ENCODE assay signal across 26 cellular contexts in the genomic region with DNA sequence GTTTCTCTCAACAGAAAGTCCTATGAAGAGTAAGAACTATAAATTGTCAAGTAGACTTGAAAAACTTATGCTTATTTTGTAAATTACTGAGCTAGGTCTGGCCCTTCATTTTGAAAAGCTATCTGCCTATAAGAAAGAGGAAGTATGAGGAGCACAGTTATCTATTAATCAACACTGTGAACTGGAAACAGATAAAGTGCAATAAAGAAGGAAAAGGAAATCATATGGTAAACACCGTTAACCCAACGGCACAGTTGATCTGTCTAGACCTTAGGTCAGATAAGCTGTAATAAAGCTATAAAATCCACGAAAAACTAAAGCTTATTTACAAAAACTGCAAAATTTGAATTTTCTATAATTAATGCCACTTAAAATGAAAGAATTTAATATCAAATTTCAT.
A peak's percentile ranks its signal among the peaks of the same experiment; 100 is the strongest.
DNase-seq lines count a peak whose midpoint lies in the region; ATAC-seq, FAIRE-seq and TF ChIP-seq lines count a peak whose summit lies in the region.
"Had no signal": no experiment of that assay in that cellular context is flagged by ENCODE, and none has a peak within 500 bp of the region (broad histone marks: within the 10 kb centered on the region; RNA-seq: fewer than 3 reads in every experiment).

No MANE protein-coding gene starts in this region.

- no peak for TF ChIP-seq CTCF in right lobe of liver (IDR thresholded peaks at IDR 0.05)
- TF ChIP-seq CTCF in HepG2 (CRISPR knock-in tag; IDR thresholded peaks at IDR 0.05), result no peak
- TF ChIP-seq CTCF in OCI-LY7 (conservative IDR thresholded peaks at IDR 0.05; ENCODE audit: low read length), result no peak
- no peak for TF ChIP-seq CTCF in vagina (IDR thresholded peaks at IDR 0.05)

- H3K79me2 ChIP-seq in HepG2 (ENCODE audit: insufficient read depth, low read length) (no peaks in the 10 kb centered on the region), OCI-LY7 (ENCODE audit: insufficient read depth, low read depth, low read length) (no peaks in the 10 kb centered on the region)

- no TSS peak for BruUV-seq in HepG2 (replicated peaks; lab: Mats Ljungman, UMichigan)
- no TSS peak for BruUV-seq in OCI-LY7 (replicated peaks; lab: Mats Ljungman, UMichigan)

- H3K36me3 ChIP-seq in right lobe of liver (no peaks in the 10 kb centered on the region), HepG2 (replicated peaks in 1 of 2; ENCODE audit: control insufficient read depth in 1 of 2, insufficient read depth in 2 of 2, low read length in 2 of 2) (no peaks in the 10 kb centered on the region), OCI-LY7 (ENCODE audit: insufficient read depth, low read length) (no peaks in the 10 kb centered on the region), vagina (no peaks in the 10 kb centered on the region)
- H3K36me3 ChIP-seq: brain microvascular endothelial cell, stomach, transverse colon had no signal

- POLR2A ChIA-PET in HepG2 (lab: Yijun Ruan, JAX) (no interaction called here), OCI-LY7 (lab: Charles Lee) (interaction anchor here (0.6 to 0.9 kb wide), 2 partner anchors 140 to 283 kb away, joined by 3 read pairs; no protein-coding TSS in a partner anchor)

- in situ Hi-C loops in HepG2 (cut with HindIII; ENCODE audit: extremely low pct_ligation_motif_present, low pct_unique_long_range_greater_than_20kb), result no loop called here

- no peak for TF ChIP-seq RAD21 in HepG2 (CRISPR knock-in tag; IDR thresholded peaks at IDR 0.05)

- no peak overlapping the region for H3K9ac ChIP-seq in HepG2 (ENCODE audit: insufficient read depth, low read depth, low read length)

- H3K4me3 ChIP-seq in right lobe of liver, result no peak overlapping the region
- H3K4me3 ChIP-seq in HepG2 (replicated peaks in 1 of 3; ENCODE audit: insufficient read depth in 1 of 3, low read depth in 2 of 3, low read length in 3 of 3), result no peak overlapping the region
- H3K4me3 ChIP-seq in OCI-LY7 (ENCODE audit: low read depth, low read length, poor library complexity, severe bottlenecking), result no peak overlapping the region
- H3K4me3 ChIP-seq in vagina, result no peak overlapping the region
- H3K4me3 ChIP-seq: stomach, transverse colon had no signal

- H3K9me3 ChIP-seq in right lobe of liver, result no peaks in the 10 kb centered on the region
- H3K9me3 ChIP-seq in HepG2 (ENCODE audit: low read length), result no peaks in the 10 kb centered on the region
- H3K9me3 ChIP-seq in OCI-LY7 (ENCODE audit: low read length), result no peaks in the 10 kb centered on the region
- H3K9me3 ChIP-seq in vagina, result no peaks in the 10 kb centered on the region
- H3K9me3 ChIP-seq: stomach, transverse colon had no signal

- H3K4me1 ChIP-seq in right lobe of liver, result peaks cover 0 to 40% (median 9%) of the 10 kb centered on the region in 4 donors
- H3K4me1 ChIP-seq in HepG2 (ENCODE audit: insufficient read depth, low read length), result peaks cover 31% of the 10 kb centered on the region
- no peaks in the 10 kb centered on the region for H3K4me1 ChIP-seq in OCI-LY7 (ENCODE audit: insufficient read depth, low read length, poor library complexity, severe bottlenecking)
- peaks cover 23% of the 10 kb centered on the region for H3K4me1 ChIP-seq in vagina

- TF ChIP-seq POLR2A in right lobe of liver (IDR thresholded peaks at IDR 0.05), result no peak
- TF ChIP-seq POLR2A in HepG2 (IDR thresholded peaks at IDR 0.05; ENCODE audit: insufficient read depth in 1 of 2, low read depth in 2 of 2, low read length in 2 of 2), result no peak
- no peak for TF ChIP-seq POLR2A in vagina (IDR thresholded peaks at IDR 0.05)

- intact Hi-C loops in right lobe of liver (cut with DNase I), result no loop called here
- intact Hi-C loops in HepG2 (cut with micrococcal nuclease; ENCODE audit: unreplicated experiment), result no loop called here
- intact Hi-C loops in OCI-LY7 (cut with micrococcal nuclease; ENCODE audit: unreplicated experiment), result no loop called here
- intact Hi-C loops in vagina (cut with DNase I), result no loop called here

- H2AFZ ChIP-seq in HepG2 (ENCODE audit: low read length) (no peak overlapping the region), OCI-LY7 (ENCODE audit: low read length) (no peak overlapping the region)

- H3K4me2 ChIP-seq in HepG2 (ENCODE audit: low read depth, low read length), result no peak overlapping the region
- no peak overlapping the region for H3K4me2 ChIP-seq in OCI-LY7 (ENCODE audit: low read length)

- no peak for DNase-seq in right lobe of liver
- DNase-seq in HepG2 (ENCODE audit: low spot score), result no peak
- DNase-seq in NOMO-1 treated with DMSO at 0.1 percent for 48 hours (lab: John Stamatoyannopoulos, UW; ENCODE audit: unreplicated experiment), result peak; percentile 26
- no peak for DNase-seq in hypothalamus (lab: John Stamatoyannopoulos, UW)
- no peak for DNase-seq in OCI-LY7 (ENCODE audit: low spot score)
- DNase-seq in vagina (ENCODE audit: extremely low spot score in 2 of 2), result no peak
- DNase-seq: activated CD4-positive, CD25-positive, alpha-beta regulatory T cell treated with anti-CD3 and anti-CD28 coated beads, Interleukin-2, amount 50 U/mL, for 72 hours; activated CD8-positive, alpha-beta T cell treated with anti-CD3 and anti-CD28 coated beads for 36 hours; activated gamma-delta T cell; activated naive CD8-positive, alpha-beta T cell treated with anti-CD3 and anti-CD28 coated beads, Interleukin-2, amount 50 U/mL, for 24 hours; activated T-cell treated with anti-CD3 and anti-CD28 coated beads for 4 hours; brain microvascular endothelial cell; Calu3; effector CD8-positive, alpha-beta T cell; NCI-H1436 treated with DMSO at 0.1 percent for 48 hours; NCI-H2171; NCI-H524 treated with DMSO at 0.1 percent for 48 hours; nucleus accumbens; stimulated activated CD4-positive, alpha-beta T cell treated with anti-CD3 and anti-CD28 coated beads, Interleukin-4, amount 100 ng/mL, for 1 hour; stomach; T-helper 9 cell; transverse colon had no signal

- H4K20me1 ChIP-seq in HepG2 (ENCODE audit: insufficient read depth, low read length) (no peaks in the 10 kb centered on the region; the same call in 1 of the 2 replicates), OCI-LY7 (ENCODE audit: insufficient read depth, low read length) (no peaks in the 10 kb centered on the region)

- 21% methylated on average over 3 of the region's 3 CpGs for WGBS in right lobe of liver (ENCODE audit: insufficient coverage, low coverage, low lambda C conversion rate, missing lambda C conversion rate)
- 83% methylated on average over 3 of the region's 3 CpGs for WGBS in HepG2 (ENCODE audit: low lambda C conversion rate)

- TF ChIP-seq EP300 in HepG2 (IDR thresholded peaks at IDR 0.05; ENCODE audit: low read depth in 2 of 2, low read length in 2 of 2) (no peak), HepG2 (CRISPR knock-in tag; IDR thresholded peaks at IDR 0.05; ENCODE audit: borderline replicate concordance) (no peak)

- H3K27ac ChIP-seq in right lobe of liver (peak overlapping the region in 2 of 3 donors; percentile 73 to 83), HepG2 (ENCODE audit: extremely low read length, insufficient read depth, low read length) (no peak overlapping the region), OCI-LY7 (ENCODE audit: low read depth, low read length, poor library complexity, severe bottlenecking) (no peak overlapping the region), vagina (no peak overlapping the region)
- H3K27ac ChIP-seq: brain microvascular endothelial cell had no signal

- no peaks in the 10 kb centered on the region for H3K27me3 ChIP-seq in right lobe of liver
- no peaks in the 10 kb centered on the region for H3K27me3 ChIP-seq in HepG2 (ENCODE audit: control insufficient read depth in 1 of 2, insufficient read depth in 2 of 2, low read length in 2 of 2)
- H3K27me3 ChIP-seq in vagina, result no peaks in the 10 kb centered on the region
- H3K27me3 ChIP-seq: brain microvascular endothelial cell, stomach, transverse colon had no signal

- FAIRE-seq in HepG2 (lab: Jason Lieb, UNC) (no peak), colon (lab: Jason Lieb, UNC) (peak; percentile 85)
- FAIRE-seq: keratinocyte had no signal

- ATAC-seq in right lobe of liver (no peak), HepG2 (no peak), HG02798 (IDR thresholded peaks at IDR 0.05; ENCODE audit: poor library complexity, unreplicated experiment) (no peak)
- ATAC-seq: activated CD8-positive, alpha-beta T cell treated with anti-CD3 and anti-CD28 coated beads for 36 hours; activated naive CD8-positive, alpha-beta T cell treated with anti-CD3 and anti-CD28 coated beads, Interleukin-2, amount 50 U/mL, for 24 hours; esophagus mucosa had no signal

- no peaks in the 10 kb centered on the region for H3K9me2 ChIP-seq in OCI-LY7 (ENCODE audit: insufficient read depth, low read length)

- CTCF ChIA-PET in HepG2 (lab: Yijun Ruan, JAX; ENCODE audit: low intra/inter-chr PET ratio, low total read pairs) (no interaction called here), OCI-LY7 (lab: Charles Lee; ENCODE audit: unreplicated experiment) (no interaction called here)

Comparison
In these comparisons a context has a peak if more than half of its experiments do, and no peak if none do; other contexts are left out.
1. H3K27ac ChIP-seq: peak in right lobe of liver (2 of 3); none in HepG2 (single experiment), OCI-LY7 (single experiment) and vagina (single experiment).